Comparison of ENCODE assay signal across 1 cellular context in the genomic region with DNA sequence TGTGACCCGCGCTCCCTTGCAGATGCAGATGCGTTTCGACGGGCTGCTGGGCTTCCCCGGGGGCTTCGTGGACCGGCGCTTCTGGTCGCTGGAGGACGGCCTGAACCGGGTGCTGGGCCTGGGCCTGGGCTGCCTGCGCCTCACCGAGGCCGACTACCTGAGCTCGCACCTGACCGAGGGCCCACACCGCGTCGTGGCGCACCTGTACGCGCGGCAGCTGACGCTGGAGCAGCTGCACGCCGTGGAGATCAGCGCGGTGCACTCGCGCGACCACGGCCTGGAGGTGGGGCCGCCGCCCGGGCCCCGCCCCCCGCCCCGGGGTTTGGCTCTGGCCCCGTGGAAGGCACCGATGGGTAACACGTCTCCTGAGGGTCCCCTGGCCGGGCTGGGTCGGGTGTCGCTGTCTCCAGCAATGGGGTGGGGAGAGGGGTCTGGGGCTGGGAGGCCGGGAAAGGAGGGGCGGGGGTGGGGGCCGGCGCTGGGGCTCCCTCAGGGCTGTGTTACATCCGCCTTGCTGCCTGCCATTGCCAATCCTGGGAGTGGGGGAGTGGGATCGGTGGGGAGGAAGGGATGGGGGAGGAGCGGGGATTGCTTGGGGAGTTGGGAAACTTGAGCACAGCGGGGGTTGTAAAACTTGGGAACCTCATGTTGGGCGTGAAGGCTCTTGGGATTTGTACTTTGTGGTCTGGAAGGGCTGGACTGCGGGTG.
A peak's percentile ranks its signal among the peaks of the same experiment; 100 is the strongest.
TF ChIP-seq lines count a peak whose summit lies in the region.

No MANE protein-coding gene starts in this region.

TF ChIP-seq in HepG2, 621 proteins besides CTCF, POLR2A, EP300 and RAD21 (continued from another document and continues in another):
- TF ChIP-seq ZNF629 (CRISPR knock-in tag; conservative IDR thresholded peaks at IDR 0.05) (no peak), KDM4B (CRISPR knock-in tag; IDR thresholded peaks at IDR 0.05) (no peak), ZNF7 (CRISPR knock-in tag; IDR thresholded peaks at IDR 0.05) (no peak), ZSCAN25 (CRISPR knock-in tag; IDR thresholded peaks at IDR 0.05) (peak; percentile 62; the same call in 1 of the 2 replicates), CHD2 (IDR thresholded peaks at IDR 0.05; ENCODE audit: low read depth, low read length) (no peak), PHF20 (CRISPR knock-in tag; IDR thresholded peaks at IDR 0.05) (peak; percentile 11; the same call in 1 of the 2 replicates), ZNF468 (CRISPR knock-in tag; IDR thresholded peaks at IDR 0.05) (no peak), DNMT3B (CRISPR knock-in tag; conservative IDR thresholded peaks at IDR 0.05) (no peak), ZNF329 (CRISPR knock-in tag; IDR thresholded peaks at IDR 0.05; ENCODE audit: low read depth) (no peak), RBFOX2 (IDR thresholded peaks at IDR 0.05; ENCODE audit: low read depth, low read length) (peak; percentile 64), NR2C2 (CRISPR knock-in tag; IDR thresholded peaks at IDR 0.05; ENCODE audit: borderline replicate concordance) (peak; percentile 27; the same call in 1 of the 2 replicates), ZNF615 (CRISPR knock-in tag; IDR thresholded peaks at IDR 0.05; ENCODE audit: borderline replicate concordance) (no peak), KAT7 (CRISPR knock-in tag; IDR thresholded peaks at IDR 0.05; ENCODE audit: borderline replicate concordance) (no peak), HDAC1 (CRISPR knock-in tag; IDR thresholded peaks at IDR 0.05) (no peak; the same call in 1 of the 2 replicates), ZNF768 (CRISPR knock-in tag; IDR thresholded peaks at IDR 0.05) (peak; percentile 18; the same call in 1 of the 2 replicates), RXRA (CRISPR knock-in tag; IDR thresholded peaks at IDR 0.05) (0 out of 2 replicates have a peak, but pooled peaks have one; percentile 31), SATB2 (CRISPR knock-in tag; IDR thresholded peaks at IDR 0.05) (no peak), ZNF33A (CRISPR knock-in tag; IDR thresholded peaks at IDR 0.05; ENCODE audit: borderline replicate concordance) (no peak), ZNF451 (CRISPR knock-in tag; IDR thresholded peaks at IDR 0.05) (peak; percentile 16; the same call in 1 of the 2 replicates), KDM5A (IDR thresholded peaks at IDR 0.05; ENCODE audit: borderline replicate concordance, low read length) (peak; percentile 44; the same call in 1 of the 2 replicates), CHCHD3 (CRISPR knock-in tag; IDR thresholded peaks at IDR 0.05) (peak; percentile 17; the same call in 1 of the 2 replicates), ZNF138 (CRISPR knock-in tag; IDR thresholded peaks at IDR 0.05; ENCODE audit: low read depth) (no peak), HNRNPL (IDR thresholded peaks at IDR 0.05; ENCODE audit: low read depth, low read length) (no peak), HDAC6 (IDR thresholded peaks at IDR 0.05; ENCODE audit: low read depth, low read length) (no peak), BRCA1 (CRISPR knock-in tag; IDR thresholded peaks at IDR 0.05) (no peak), SAP130 (CRISPR knock-in tag; IDR thresholded peaks at IDR 0.05; ENCODE audit: low read depth) (no peak), TOPORS (CRISPR knock-in tag; IDR thresholded peaks at IDR 0.05) (no peak), SETDB1 (CRISPR knock-in tag; IDR thresholded peaks at IDR 0.05; ENCODE audit: borderline replicate concordance) (no peak), ZNF180 (CRISPR knock-in tag; IDR thresholded peaks at IDR 0.05; ENCODE audit: borderline replicate concordance, low read depth) (no peak), POGZ (CRISPR knock-in tag; IDR thresholded peaks at IDR 0.05) (no peak), ZNF674 (CRISPR knock-in tag; IDR thresholded peaks at IDR 0.05; ENCODE audit: low read depth) (no peak), ZFX (CRISPR knock-in tag; IDR thresholded peaks at IDR 0.05; ENCODE audit: low read depth) (peak; percentile 66), ZNF558 (CRISPR knock-in tag; IDR thresholded peaks at IDR 0.05; ENCODE audit: borderline replicate concordance) (0 out of 2 replicates have a peak, but pooled peaks have one; percentile 19), GLI4 (CRISPR knock-in tag; IDR thresholded peaks at IDR 0.05; ENCODE audit: borderline replicate concordance) (peak; percentile 77), STAT5B (CRISPR knock-in tag; IDR thresholded peaks at IDR 0.05) (no peak)
- TF ChIP-seq, protein P1, sequence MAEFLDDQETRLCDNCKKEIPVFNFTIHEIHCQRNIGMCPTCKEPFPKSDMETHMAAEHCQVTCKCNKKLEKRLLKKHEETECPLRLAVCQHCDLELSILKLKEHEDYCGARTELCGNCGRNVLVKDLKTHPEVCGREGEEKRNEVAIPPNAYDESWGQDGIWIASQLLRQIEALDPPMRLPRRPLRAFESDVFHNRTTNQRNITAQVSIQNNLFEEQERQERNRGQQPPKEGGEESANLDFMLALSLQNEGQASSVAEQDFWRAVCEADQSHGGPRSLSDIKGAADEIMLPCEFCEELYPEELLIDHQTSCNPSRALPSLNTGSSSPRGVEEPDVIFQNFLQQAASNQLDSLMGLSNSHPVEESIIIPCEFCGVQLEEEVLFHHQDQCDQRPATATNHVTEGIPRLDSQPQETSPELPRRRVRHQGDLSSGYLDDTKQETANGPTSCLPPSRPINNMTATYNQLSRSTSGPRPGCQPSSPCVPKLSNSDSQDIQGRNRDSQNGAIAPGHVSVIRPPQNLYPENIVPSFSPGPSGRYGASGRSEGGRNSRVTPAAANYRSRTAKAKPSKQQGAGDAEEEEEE (CRISPR knock-in tag; IDR thresholded peaks at IDR 0.05; ENCODE audit: borderline replicate concordance), result no peak
- TF ChIP-seq, protein P2, sequence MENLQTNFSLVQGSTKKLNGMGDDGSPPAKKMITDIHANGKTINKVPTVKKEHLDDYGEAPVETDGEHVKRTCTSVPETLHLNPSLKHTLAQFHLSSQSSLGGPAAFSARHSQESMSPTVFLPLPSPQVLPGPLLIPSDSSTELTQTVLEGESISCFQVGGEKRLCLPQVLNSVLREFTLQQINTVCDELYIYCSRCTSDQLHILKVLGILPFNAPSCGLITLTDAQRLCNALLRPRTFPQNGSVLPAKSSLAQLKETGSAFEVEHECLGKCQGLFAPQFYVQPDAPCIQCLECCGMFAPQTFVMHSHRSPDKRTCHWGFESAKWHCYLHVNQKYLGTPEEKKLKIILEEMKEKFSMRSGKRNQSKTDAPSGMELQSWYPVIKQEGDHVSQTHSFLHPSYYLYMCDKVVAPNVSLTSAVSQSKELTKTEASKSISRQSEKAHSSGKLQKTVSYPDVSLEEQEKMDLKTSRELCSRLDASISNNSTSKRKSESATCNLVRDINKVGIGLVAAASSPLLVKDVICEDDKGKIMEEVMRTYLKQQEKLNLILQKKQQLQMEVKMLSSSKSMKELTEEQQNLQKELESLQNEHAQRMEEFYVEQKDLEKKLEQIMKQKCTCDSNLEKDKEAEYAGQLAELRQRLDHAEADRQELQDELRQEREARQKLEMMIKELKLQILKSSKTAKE (CRISPR knock-in tag; IDR thresholded peaks at IDR 0.05; ENCODE audit: borderline replicate concordance), result no peak
- TF ChIP-seq, protein P3, sequence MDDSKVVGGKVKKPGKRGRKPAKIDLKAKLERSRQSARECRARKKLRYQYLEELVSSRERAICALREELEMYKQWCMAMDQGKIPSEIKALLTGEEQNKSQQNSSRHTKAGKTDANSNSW (CRISPR knock-in tag; IDR thresholded peaks at IDR 0.05; ENCODE audit: borderline replicate concordance), result 0 out of 2 replicates have a peak, but pooled peaks have one; percentile 43
- TF ChIP-seq, protein P4, sequence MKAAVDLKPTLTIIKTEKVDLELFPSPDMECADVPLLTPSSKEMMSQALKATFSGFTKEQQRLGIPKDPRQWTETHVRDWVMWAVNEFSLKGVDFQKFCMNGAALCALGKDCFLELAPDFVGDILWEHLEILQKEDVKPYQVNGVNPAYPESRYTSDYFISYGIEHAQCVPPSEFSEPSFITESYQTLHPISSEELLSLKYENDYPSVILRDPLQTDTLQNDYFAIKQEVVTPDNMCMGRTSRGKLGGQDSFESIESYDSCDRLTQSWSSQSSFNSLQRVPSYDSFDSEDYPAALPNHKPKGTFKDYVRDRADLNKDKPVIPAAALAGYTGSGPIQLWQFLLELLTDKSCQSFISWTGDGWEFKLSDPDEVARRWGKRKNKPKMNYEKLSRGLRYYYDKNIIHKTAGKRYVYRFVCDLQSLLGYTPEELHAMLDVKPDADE (CRISPR knock-in tag; IDR thresholded peaks at IDR 0.05), result 0 out of 2 replicates have a peak, but pooled peaks have one; percentile 29
- TF ChIP-seq, protein P5, sequence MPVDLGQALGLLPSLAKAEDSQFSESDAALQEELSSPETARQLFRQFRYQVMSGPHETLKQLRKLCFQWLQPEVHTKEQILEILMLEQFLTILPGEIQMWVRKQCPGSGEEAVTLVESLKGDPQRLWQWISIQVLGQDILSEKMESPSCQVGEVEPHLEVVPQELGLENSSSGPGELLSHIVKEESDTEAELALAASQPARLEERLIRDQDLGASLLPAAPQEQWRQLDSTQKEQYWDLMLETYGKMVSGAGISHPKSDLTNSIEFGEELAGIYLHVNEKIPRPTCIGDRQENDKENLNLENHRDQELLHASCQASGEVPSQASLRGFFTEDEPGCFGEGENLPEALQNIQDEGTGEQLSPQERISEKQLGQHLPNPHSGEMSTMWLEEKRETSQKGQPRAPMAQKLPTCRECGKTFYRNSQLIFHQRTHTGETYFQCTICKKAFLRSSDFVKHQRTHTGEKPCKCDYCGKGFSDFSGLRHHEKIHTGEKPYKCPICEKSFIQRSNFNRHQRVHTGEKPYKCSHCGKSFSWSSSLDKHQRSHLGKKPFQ (CRISPR knock-in tag; IDR thresholded peaks at IDR 0.05; ENCODE audit: insufficient replicate concordance), result no peak
- TF ChIP-seq, protein P6, sequence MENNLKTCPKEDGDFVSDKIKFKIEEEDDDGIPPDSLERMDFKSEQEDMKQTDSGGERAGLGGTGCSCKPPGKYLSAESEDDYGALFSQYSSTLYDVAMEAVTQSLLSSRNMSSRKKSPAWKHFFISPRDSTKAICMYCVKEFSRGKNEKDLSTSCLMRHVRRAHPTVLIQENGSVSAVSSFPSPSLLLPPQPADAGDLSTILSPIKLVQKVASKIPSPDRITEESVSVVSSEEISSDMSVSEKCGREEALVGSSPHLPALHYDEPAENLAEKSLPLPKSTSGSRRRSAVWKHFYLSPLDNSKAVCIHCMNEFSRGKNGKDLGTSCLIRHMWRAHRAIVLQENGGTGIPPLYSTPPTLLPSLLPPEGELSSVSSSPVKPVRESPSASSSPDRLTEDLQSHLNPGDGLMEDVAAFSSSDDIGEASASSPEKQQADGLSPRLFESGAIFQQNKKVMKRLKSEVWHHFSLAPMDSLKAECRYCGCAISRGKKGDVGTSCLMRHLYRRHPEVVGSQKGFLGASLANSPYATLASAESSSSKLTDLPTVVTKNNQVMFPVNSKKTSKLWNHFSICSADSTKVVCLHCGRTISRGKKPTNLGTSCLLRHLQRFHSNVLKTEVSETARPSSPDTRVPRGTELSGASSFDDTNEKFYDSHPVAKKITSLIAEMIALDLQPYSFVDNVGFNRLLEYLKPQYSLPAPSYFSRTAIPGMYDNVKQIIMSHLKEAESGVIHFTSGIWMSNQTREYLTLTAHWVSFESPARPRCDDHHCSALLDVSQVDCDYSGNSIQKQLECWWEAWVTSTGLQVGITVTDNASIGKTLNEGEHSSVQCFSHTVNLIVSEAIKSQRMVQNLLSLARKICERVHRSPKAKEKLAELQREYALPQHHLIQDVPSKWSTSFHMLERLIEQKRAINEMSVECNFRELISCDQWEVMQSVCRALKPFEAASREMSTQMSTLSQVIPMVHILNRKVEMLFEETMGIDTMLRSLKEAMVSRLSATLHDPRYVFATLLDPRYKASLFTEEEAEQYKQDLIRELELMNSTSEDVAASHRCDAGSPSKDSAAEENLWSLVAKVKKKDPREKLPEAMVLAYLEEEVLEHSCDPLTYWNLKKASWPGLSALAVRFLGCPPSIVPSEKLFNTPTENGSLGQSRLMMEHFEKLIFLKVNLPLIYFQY (CRISPR knock-in tag; IDR thresholded peaks at IDR 0.05; ENCODE audit: borderline replicate concordance), result no peak
- TF ChIP-seq, protein P7, sequence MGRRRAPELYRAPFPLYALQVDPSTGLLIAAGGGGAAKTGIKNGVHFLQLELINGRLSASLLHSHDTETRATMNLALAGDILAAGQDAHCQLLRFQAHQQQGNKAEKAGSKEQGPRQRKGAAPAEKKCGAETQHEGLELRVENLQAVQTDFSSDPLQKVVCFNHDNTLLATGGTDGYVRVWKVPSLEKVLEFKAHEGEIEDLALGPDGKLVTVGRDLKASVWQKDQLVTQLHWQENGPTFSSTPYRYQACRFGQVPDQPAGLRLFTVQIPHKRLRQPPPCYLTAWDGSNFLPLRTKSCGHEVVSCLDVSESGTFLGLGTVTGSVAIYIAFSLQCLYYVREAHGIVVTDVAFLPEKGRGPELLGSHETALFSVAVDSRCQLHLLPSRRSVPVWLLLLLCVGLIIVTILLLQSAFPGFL (CRISPR knock-in tag; IDR thresholded peaks at IDR 0.05), result no peak
- TF ChIP-seq, protein P8, sequence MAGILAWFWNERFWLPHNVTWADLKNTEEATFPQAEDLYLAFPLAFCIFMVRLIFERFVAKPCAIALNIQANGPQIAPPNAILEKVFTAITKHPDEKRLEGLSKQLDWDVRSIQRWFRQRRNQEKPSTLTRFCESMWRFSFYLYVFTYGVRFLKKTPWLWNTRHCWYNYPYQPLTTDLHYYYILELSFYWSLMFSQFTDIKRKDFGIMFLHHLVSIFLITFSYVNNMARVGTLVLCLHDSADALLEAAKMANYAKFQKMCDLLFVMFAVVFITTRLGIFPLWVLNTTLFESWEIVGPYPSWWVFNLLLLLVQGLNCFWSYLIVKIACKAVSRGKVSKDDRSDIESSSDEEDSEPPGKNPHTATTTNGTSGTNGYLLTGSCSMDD (CRISPR knock-in tag; IDR thresholded peaks at IDR 0.05), result no peak
- TF ChIP-seq, protein P9, sequence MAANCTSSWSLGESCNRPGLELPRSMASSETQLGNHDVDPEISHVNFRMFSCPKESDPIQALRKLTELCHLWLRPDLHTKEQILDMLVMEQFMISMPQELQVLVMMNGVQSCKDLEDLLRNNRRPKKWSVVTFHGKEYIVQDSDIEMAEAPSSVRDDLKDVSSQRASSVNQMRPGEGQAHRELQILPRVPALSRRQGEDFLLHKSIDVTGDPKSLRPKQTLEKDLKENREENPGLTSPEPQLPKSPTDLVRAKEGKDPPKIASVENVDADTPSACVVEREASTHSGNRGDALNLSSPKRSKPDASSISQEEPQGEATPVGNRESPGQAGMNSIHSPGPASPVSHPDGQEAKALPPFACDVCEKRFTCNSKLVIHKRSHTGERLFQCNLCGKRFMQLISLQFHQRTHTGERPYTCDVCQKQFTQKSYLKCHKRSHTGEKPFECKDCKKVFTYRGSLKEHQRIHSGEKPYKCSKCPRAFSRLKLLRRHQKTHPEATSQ (CRISPR knock-in tag; IDR thresholded peaks at IDR 0.05; ENCODE audit: borderline replicate concordance), result no peak
- TF ChIP-seq, protein P10, sequence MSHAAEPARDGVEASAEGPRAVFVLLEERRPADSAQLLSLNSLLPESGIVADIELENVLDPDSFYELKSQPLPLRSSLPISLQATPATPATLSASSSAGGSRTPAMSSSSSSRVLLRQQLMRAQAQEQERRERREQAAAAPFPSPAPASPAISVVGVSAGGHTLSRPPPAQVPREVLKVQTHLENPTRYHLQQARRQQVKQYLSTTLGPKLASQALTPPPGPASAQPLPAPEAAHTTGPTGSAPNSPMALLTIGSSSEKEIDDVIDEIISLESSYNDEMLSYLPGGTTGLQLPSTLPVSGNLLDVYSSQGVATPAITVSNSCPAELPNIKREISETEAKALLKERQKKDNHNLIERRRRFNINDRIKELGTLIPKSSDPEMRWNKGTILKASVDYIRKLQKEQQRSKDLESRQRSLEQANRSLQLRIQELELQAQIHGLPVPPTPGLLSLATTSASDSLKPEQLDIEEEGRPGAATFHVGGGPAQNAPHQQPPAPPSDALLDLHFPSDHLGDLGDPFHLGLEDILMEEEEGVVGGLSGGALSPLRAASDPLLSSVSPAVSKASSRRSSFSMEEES (CRISPR knock-in tag; IDR thresholded peaks at IDR 0.05), result no peak
